In the genomic region with DNA sequence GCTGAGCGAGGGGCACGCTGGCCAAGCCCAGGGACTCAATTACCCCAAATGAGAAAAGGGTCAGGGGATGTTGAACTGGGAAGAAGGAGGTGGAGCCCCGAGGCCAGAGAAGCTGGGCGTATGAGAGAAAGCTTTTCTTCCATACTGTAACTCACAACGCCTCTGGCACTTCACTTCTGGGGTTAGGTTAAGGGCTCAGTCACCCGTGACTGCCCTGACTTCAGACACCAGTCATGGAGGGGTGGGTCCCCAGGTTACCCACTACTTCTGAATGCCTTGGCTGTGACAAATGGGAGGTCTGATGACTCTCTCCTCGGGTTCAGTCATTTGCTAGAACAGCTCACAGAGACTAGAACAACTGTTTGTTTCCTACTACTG, we compare ENCODE assay signal across 9 cellular contexts. TPM values are rescaled to one million over a fixed set of nuclear protein-coding genes. Genes with fewer than 3 reads are reported as not detected.
DNase-seq lines count a peak whose midpoint lies in the region; ATAC-seq and TF ChIP-seq lines count a peak whose summit lies in the region.
"Had no signal": no experiment of that assay in that cellular context is flagged by ENCODE, and none has a peak within 500 bp of the region (broad histone marks: within the 10 kb centered on the region; RNA-seq: fewer than 3 reads in every experiment).

No MANE protein-coding gene starts in this region.

- TF ChIP-seq CTCF in GM13977 (IDR thresholded peaks at IDR 0.05; ENCODE audit: extremely low read depth, insufficient read depth, missing control alignments) = no peak
- no peak for TF ChIP-seq CTCF in coronary artery (IDR thresholded peaks at IDR 0.05)

- peak overlapping the region; percentile 67 to 99 (median 89) for H3K27ac Mint-ChIP-seq in CD4-positive, CD25-positive, alpha-beta regulatory T cell

- ATAC-seq in CD4-positive, CD25-positive, alpha-beta regulatory T cell (ENCODE audit: low read depth in 2 of 2) = peak in 1 of 2 donors; percentile 22

- peaks cover 0 to 73% (median 22%) of the 10 kb centered on the region in 4 donors for H3K4me1 Mint-ChIP-seq in CD4-positive, CD25-positive, alpha-beta regulatory T cell

- H3K36me3 Mint-ChIP-seq in CD4-positive, CD25-positive, alpha-beta regulatory T cell = no peaks in the 10 kb centered on the region

- H3K4me1 ChIP-seq in CD4-positive, CD25-positive, alpha-beta regulatory T cell (ENCODE audit: control insufficient read depth, insufficient read depth, low read length, poor library complexity, severe bottlenecking) = peaks cover 50% of the 10 kb centered on the region
- peaks cover 0 to 9% of the 10 kb centered on the region in 2 donors for H3K4me1 ChIP-seq in muscle layer of duodenum (ENCODE audit: control insufficient read depth in 1 of 2, insufficient read depth in 2 of 2, low read length in 2 of 2)

- no peaks in the 10 kb centered on the region for H3K36me3 ChIP-seq in CD4-positive, CD25-positive, alpha-beta regulatory T cell (ENCODE audit: control insufficient read depth, insufficient read depth, low read length)
- H3K36me3 ChIP-seq in muscle layer of duodenum (ENCODE audit: control insufficient read depth in 1 of 2, insufficient read depth in 2 of 2, low read length in 2 of 2) = no peaks in the 10 kb centered on the region

- in situ Hi-C loops in GM13977 (cut with MboI; ENCODE audit: low pct_unique_long_range_greater_than_20kb, low sequenced_read_pairs, unreplicated experiment) = no loop called here

- DNase-seq in CD4-positive, CD25-positive, alpha-beta regulatory T cell = no peak
- DNase-seq in GM13977 (ENCODE audit: low spot score) (peak; percentile 79), head of caudate nucleus (no peak), EL (no peak), nucleus accumbens (lab: John Stamatoyannopoulos, UW) (no peak), coronary artery (ENCODE audit: low spot score) (no peak)
- DNase-seq in activated T-cell treated with anti-CD3 and anti-CD28 coated beads, Interleukin-2, amount 50 U/mL, for 48 hours = peak; percentile 70 to 77

- no peaks in the 10 kb centered on the region for H3K27me3 ChIP-seq in CD4-positive, CD25-positive, alpha-beta regulatory T cell (ENCODE audit: control insufficient read depth, insufficient read depth, low read length)
- H3K27me3 ChIP-seq in muscle layer of duodenum (ENCODE audit: low read depth, low read length) = no peaks in the 10 kb centered on the region

- peak overlapping the region in 1 of 4 donors; percentile 10 for H3K4me3 Mint-ChIP-seq in CD4-positive, CD25-positive, alpha-beta regulatory T cell

- H3K9me3 Mint-ChIP-seq in CD4-positive, CD25-positive, alpha-beta regulatory T cell = no peaks in the 10 kb centered on the region

- no peak overlapping the region for H3K4me3 ChIP-seq in CD4-positive, CD25-positive, alpha-beta regulatory T cell (ENCODE audit: low read depth, low read length)
- H3K4me3 ChIP-seq in muscle layer of duodenum (ENCODE audit: low read depth in 1 of 2, low read length in 2 of 2) (no peak overlapping the region), coronary artery (no peak overlapping the region)

- H3K9me3 ChIP-seq in CD4-positive, CD25-positive, alpha-beta regulatory T cell (ENCODE audit: control insufficient read depth in 2 of 2, low read length in 2 of 2) = no peaks in the 10 kb centered on the region
- H3K9me3 ChIP-seq in muscle layer of duodenum (ENCODE audit: control insufficient read depth in 1 of 2, low read length in 2 of 2) = no peaks in the 10 kb centered on the region

- peak overlapping the region; percentile 66 for H3K27ac ChIP-seq in CD4-positive, CD25-positive, alpha-beta regulatory T cell (ENCODE audit: insufficient read depth, low read length, poor library complexity, severe bottlenecking)
- H3K27ac ChIP-seq in muscle layer of duodenum (ENCODE audit: low read length) (peak overlapping the region; percentile 27), coronary artery (peak overlapping the region in 1 of 2 donors; percentile 66)
- H3K27ac ChIP-seq: epithelial cell of prostate had no signal

- intact Hi-C loops in head of caudate nucleus (cut with DNase I) = no loop called here

- peaks cover 5% of the 10 kb centered on the region for H3K27me3 Mint-ChIP-seq in CD4-positive, CD25-positive, alpha-beta regulatory T cell

RNA-seq across cellular contexts. Expression of gene GPR132, which starts 5.5 kb away (rescaled TPM):
- total RNA-seq in CD4-positive, CD25-positive, alpha-beta regulatory T cell = 94.5 TPM
- 10 to 100 TPM in 3 of 4 donors, 1 to 10 TPM in 1; 8.8 to 17.5 (median 14.6) TPM for polyA plus RNA-seq in CD4-positive, CD25-positive, alpha-beta regulatory T cell

RNA-seq across cellular contexts. Expression of gene CDCA4, which starts 49.9 kb away (rescaled TPM):
- 16.5 TPM for total RNA-seq in CD4-positive, CD25-positive, alpha-beta regulatory T cell
- 10 to 100 TPM; 12.8 to 16.7 (median 14.9) TPM for polyA plus RNA-seq in CD4-positive, CD25-positive, alpha-beta regulatory T cell

Comparison
In these comparisons a context has a peak if more than half of its experiments do, and no peak if none do; other contexts are left out.
1. DNase-seq: peak in GM13977 (single experiment) and activated T-cell treated with anti-CD3 and anti-CD28 coated beads, Interleukin-2, amount 50 U/mL, for 48 hours (2 of 2); none in CD4-positive, CD25-positive, alpha-beta regulatory T cell (0 of 3), head of caudate nucleus (0 of 42), EL (single experiment), nucleus accumbens (0 of 56) and coronary artery (single experiment).